In genomic region chr10:124944982-124945381, GRCh38 we compare ENCODE assay signal across 17 cellular contexts. TPM values are rescaled to one million over a fixed set of nuclear protein-coding genes. Genes with fewer than 3 reads are reported as not detected.
DNase-seq lines count a peak whose midpoint lies in the region; ATAC-seq and TF ChIP-seq lines count a peak whose summit lies in the region.
"Had no signal": no experiment of that assay in that cellular context is flagged by ENCODE, and none has a peak within 500 bp of the region (broad histone marks: within the 10 kb centered on the region; RNA-seq: fewer than 3 reads in every experiment).

No MANE protein-coding gene starts in this region.

- no TSS peak for BruUV-seq in IMR-90 (replicated peaks; lab: Mats Ljungman, UMichigan)

- H4K91ac ChIP-seq in IMR-90 (ENCODE audit: insufficient read depth, low read depth, low read length): peak overlapping the region; percentile 86

- H2BK15ac ChIP-seq in IMR-90 (ENCODE audit: low read depth, low read length): peak overlapping the region; percentile 49

- TF ChIP-seq POLR2A in IMR-90 (IDR thresholded peaks at IDR 0.05; ENCODE audit: low read depth, low read length) (no peak), tibial nerve (IDR thresholded peaks at IDR 0.05) (no peak)

- H2AK5ac ChIP-seq in IMR-90 (ENCODE audit: low read depth, low read length): 0 out of 2 replicates have a peak overlapping the region, but pooled peaks have one; percentile 77

- peak overlapping the region; percentile 69; the same call in 1 of the 2 replicates for H3K4me2 ChIP-seq in IMR-90 (ENCODE audit: low read depth, low read length)
- H3K4me2 ChIP-seq: neural progenitor cell had no signal

- H3K4me3 ChIP-seq in IMR-90 (ENCODE audit: insufficient read depth, low read depth, low read length): no peak overlapping the region
- no peak overlapping the region for H3K4me3 ChIP-seq in tibial nerve
- H3K4me3 ChIP-seq: GM12878, neural progenitor cell, spleen had no signal

- peaks cover 20% of the 10 kb centered on the region for H3K9me1 ChIP-seq in IMR-90 (ENCODE audit: insufficient read depth, low read length)

- peak overlapping the region; percentile 69 for H2BK120ac ChIP-seq in IMR-90 (ENCODE audit: low read depth, low read length)

- intact Hi-C loops in IMR-90 (cut with micrococcal nuclease): no loop called here

- TF ChIP-seq CTCF in IMR-90 (conservative IDR thresholded peaks at IDR 0.05; ENCODE audit: low read depth, low read length) (no peak), tibial nerve (IDR thresholded peaks at IDR 0.05) (no peak)

- TF ChIP-seq RAD21 in IMR-90 (IDR thresholded peaks at IDR 0.05; ENCODE audit: low read length): no peak

- no peak overlapping the region for H2AK9ac ChIP-seq in IMR-90 (replicated peaks; ENCODE audit: low read depth, low read length, poor library complexity)

- H2BK5ac ChIP-seq in IMR-90 (ENCODE audit: low read depth, low read length, poor library complexity, severe bottlenecking): peak overlapping the region; percentile 96

- peak overlapping the region; percentile 79; the same call in 1 of the 2 replicates for H4K5ac ChIP-seq in IMR-90 (ENCODE audit: low read depth, low read length)

- WGBS in IMR-90 (ENCODE audit: extremely low coverage in 2 of 2, insufficient read length in 1 of 2), 2 experiments: 20% methylated on average over 1 of the region's 2 CpGs; no CpG with 5 or more reads in 1 of the 2 experiments
- WGBS in tibial nerve, 2 donors: 63 to 72% methylated on average over 2 of the region's 2 CpGs

- peak overlapping the region; percentile 72 for H3K27ac ChIP-seq in IMR-90 (ENCODE audit: insufficient read depth, low read length)
- peak overlapping the region in 1 of 4 donors; percentile 0 for H3K27ac ChIP-seq in tibial nerve
- H3K27ac ChIP-seq: C4-2B, neural progenitor cell, spleen had no signal

- no peak overlapping the region for H2AFZ ChIP-seq in IMR-90 (replicated peaks; ENCODE audit: low read length, poor library complexity)
- H2AFZ ChIP-seq: neural progenitor cell had no signal

- peak overlapping the region; percentile 87 for H3K23ac ChIP-seq in IMR-90 (ENCODE audit: low read depth, low read length)

- in situ Hi-C loops in IMR-90 (cut with MboI; ENCODE audit: low sequenced_read_pairs): no loop called here

- peak overlapping the region; percentile 77 for H2BK20ac ChIP-seq in IMR-90 (ENCODE audit: low read depth, low read length)

- H3K4me1 ChIP-seq in IMR-90 (ENCODE audit: control insufficient read depth, insufficient read depth, low read length) (peaks cover 20% of the 10 kb centered on the region), tibial nerve (peaks cover 0 to 73% (median 16%) of the 10 kb centered on the region in 4 donors)
- H3K4me1 ChIP-seq: neural progenitor cell had no signal

- no peak for TF ChIP-seq EP300 in tibial nerve (IDR thresholded peaks at IDR 0.05)

- no peak overlapping the region for H3K56ac ChIP-seq in IMR-90 (ENCODE audit: extremely low read depth, insufficient read depth, low read length)

- H4K8ac ChIP-seq in IMR-90 (ENCODE audit: low read depth in 2 of 2, low read length in 2 of 2): peak overlapping the region; percentile 48 to 89; a peak in 2 of 4 replicates

- peaks cover 10% of the 10 kb centered on the region for H3K36me3 ChIP-seq in IMR-90 (ENCODE audit: control insufficient read depth, insufficient read depth, low read length)
- peaks cover 0 to 6% (median 0%) of the 10 kb centered on the region in 3 donors for H3K36me3 ChIP-seq in tibial nerve
- H3K36me3 ChIP-seq: neural progenitor cell had no signal

- CTCF ChIA-PET in IMR-90 (lab: Yijun Ruan, JAX): interaction anchor here (0.6 kb wide), 1 partner anchor 53 kb away, joined by 3 read pairs; no protein-coding TSS in a partner anchor

- ATAC-seq in IMR-90 (ENCODE audit: low read depth): no peak
- ATAC-seq: GM12878, T-cell had no signal

- dilution Hi-C loops in IMR-90 (cut with HindIII; ENCODE audit: low sequenced_read_pairs, unreplicated experiment): no loop called here

- no peaks in the 10 kb centered on the region for H3K27me3 ChIP-seq in IMR-90 (ENCODE audit: control insufficient read depth, insufficient read depth, low read length)
- H3K27me3 ChIP-seq in tibial nerve: no peaks in the 10 kb centered on the region
- H3K27me3 ChIP-seq: neural progenitor cell, spleen had no signal

- H3K18ac ChIP-seq in IMR-90 (ENCODE audit: low read depth, low read length): peak overlapping the region; percentile 89; the same call in 1 of the 2 replicates

- H3K79me1 ChIP-seq in IMR-90 (ENCODE audit: low read depth in 1 of 2, low read length in 2 of 2): peaks cover 20 to 76% of the 10 kb centered on the region in 2 experiments

- peaks cover 66% of the 10 kb centered on the region for H4K20me1 ChIP-seq in IMR-90 (ENCODE audit: insufficient read depth, low read length)

- POLR2A ChIA-PET in IMR-90 (lab: Charles Lee; ENCODE audit: unreplicated experiment): no interaction called here

- H3K9ac ChIP-seq in IMR-90 (ENCODE audit: low read depth, low read length): no peak overlapping the region; the same call in 1 of the 2 replicates
- H3K9ac ChIP-seq: neural progenitor cell had no signal

- H3K14ac ChIP-seq in IMR-90 (replicated peaks; ENCODE audit: low read depth, low read length): peak overlapping the region; percentile 91

- DNase-seq in AG20443 (ENCODE audit: low spot score) (peak; percentile 38), IMR-90 (peak; percentile 52), fibroblast of gingiva (ENCODE audit: low read depth) (peak; percentile 86), renal cortical epithelial cell (ENCODE audit: low read depth) (peak; percentile 58), 8988T (no peak), tibial nerve (ENCODE audit: low spot score in 2 of 2) (no peak), DMS53 (lab: John Stamatoyannopoulos, UW) (no peak), SHP77 (lab: John Stamatoyannopoulos, UW) (no peak)
- DNase-seq: activated naive CD4-positive, alpha-beta T cell treated with anti-CD3 and anti-CD28 coated beads for 36 hours; DND-41; NCI-H2029 treated with DMSO at 0.1 percent for 48 hours; NCI-H526 treated with DMSO at 0.1 percent for 48 hours; spleen; T-cell had no signal

- H3K9me3 ChIP-seq in IMR-90 (ENCODE audit: control insufficient read depth, insufficient read depth, low read length) (no peaks in the 10 kb centered on the region), tibial nerve (no peaks in the 10 kb centered on the region)
- H3K9me3 ChIP-seq: spleen had no signal

- peak overlapping the region; percentile 80; the same call in 1 of the 2 replicates for H3K4ac ChIP-seq in IMR-90 (ENCODE audit: low read depth, low read length)

TF ChIP-seq in IMR-90, 13 proteins besides CTCF, POLR2A, EP300 and RAD21:
- TF ChIP-seq, protein P1, sequence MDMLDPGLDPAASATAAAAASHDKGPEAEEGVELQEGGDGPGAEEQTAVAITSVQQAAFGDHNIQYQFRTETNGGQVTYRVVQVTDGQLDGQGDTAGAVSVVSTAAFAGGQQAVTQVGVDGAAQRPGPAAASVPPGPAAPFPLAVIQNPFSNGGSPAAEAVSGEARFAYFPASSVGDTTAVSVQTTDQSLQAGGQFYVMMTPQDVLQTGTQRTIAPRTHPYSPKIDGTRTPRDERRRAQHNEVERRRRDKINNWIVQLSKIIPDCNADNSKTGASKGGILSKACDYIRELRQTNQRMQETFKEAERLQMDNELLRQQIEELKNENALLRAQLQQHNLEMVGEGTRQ (IDR thresholded peaks at IDR 0.05; ENCODE audit: low read depth, low read length): no peak
- TF ChIP-seq MAFK (IDR thresholded peaks at IDR 0.05; ENCODE audit: low read depth, low read length): no peak
- no peak for TF ChIP-seq MAZ (IDR thresholded peaks at IDR 0.05; ENCODE audit: borderline replicate concordance, low read depth, low read length)
- TF ChIP-seq CHD1 (IDR thresholded peaks at IDR 0.05; ENCODE audit: low read depth, low read length): no peak
- no peak for TF ChIP-seq SMC3 (IDR thresholded peaks at IDR 0.05; ENCODE audit: low read depth, low read length)
- TF ChIP-seq BHLHE40 (IDR thresholded peaks at IDR 0.05; ENCODE audit: low read depth, low read length): no peak
- TF ChIP-seq, protein P2, sequence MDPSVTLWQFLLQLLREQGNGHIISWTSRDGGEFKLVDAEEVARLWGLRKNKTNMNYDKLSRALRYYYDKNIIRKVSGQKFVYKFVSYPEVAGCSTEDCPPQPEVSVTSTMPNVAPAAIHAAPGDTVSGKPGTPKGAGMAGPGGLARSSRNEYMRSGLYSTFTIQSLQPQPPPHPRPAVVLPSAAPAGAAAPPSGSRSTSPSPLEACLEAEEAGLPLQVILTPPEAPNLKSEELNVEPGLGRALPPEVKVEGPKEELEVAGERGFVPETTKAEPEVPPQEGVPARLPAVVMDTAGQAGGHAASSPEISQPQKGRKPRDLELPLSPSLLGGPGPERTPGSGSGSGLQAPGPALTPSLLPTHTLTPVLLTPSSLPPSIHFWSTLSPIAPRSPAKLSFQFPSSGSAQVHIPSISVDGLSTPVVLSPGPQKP (IDR thresholded peaks at IDR 0.05; ENCODE audit: borderline replicate concordance, low read depth, low read length): no peak
- peak; percentile 77 for TF ChIP-seq CEBPB (IDR thresholded peaks at IDR 0.05; ENCODE audit: low read depth, low read length)

RNA-seq across cellular contexts. Expression of gene ZRANB1, which starts 3.1 kb away (rescaled TPM):
- total RNA-seq in IMR-90 (2012; rRNA removed) (24.7 and 30.3 TPM in 2 replicates), renal cortical epithelial cell (24.1 and 27.2 TPM in 2 replicates), tibial nerve (10 to 100 TPM; 22.2 to 33.5 (median 24.2) TPM)
- polyA plus RNA-seq in IMR-90 (2012; rRNA removed): 9.1 and 11.2 TPM in 2 replicates
- polyA plus RNA-seq in IMR-90 (2012; cell fraction: cytosol; rRNA removed): 3.0 and 4.6 TPM in 2 replicates
- polyA plus RNA-seq in IMR-90 (2012; cell fraction: nucleus; rRNA removed; ENCODE audit: low replicate concordance): 2.6 and 15.3 TPM in 2 replicates

Comparison
In these comparisons a context has a peak if more than half of its experiments do, and no peak if none do; other contexts are left out.
1. DNase-seq: peak in AG20443 (single experiment), IMR-90 (single experiment), fibroblast of gingiva (single experiment) and renal cortical epithelial cell (single experiment); none in 8988T (single experiment), tibial nerve (0 of 2), DMS53 (single experiment) and SHP77 (0 of 2).